ENCODE assay signal across 18 cellular contexts in genomic region chr1:51541313-51542050, GRCh38. TPM values are rescaled to one million over a fixed set of nuclear protein-coding genes. Genes with fewer than 3 reads are reported as not detected.
DNase-seq lines count a peak whose midpoint lies in the region; ATAC-seq and TF ChIP-seq lines count a peak whose summit lies in the region.
"Had no signal": no experiment of that assay in that cellular context is flagged by ENCODE, and none has a peak within 500 bp of the region (broad histone marks: within the 10 kb centered on the region; RNA-seq: fewer than 3 reads in every experiment).

No MANE protein-coding gene starts in this region.

- H3F3A ChIP-seq in PC-9 (ENCODE audit: insufficient read depth, low read depth): peaks cover 35% of the 10 kb centered on the region

- peaks cover 4% of the 10 kb centered on the region for H3K9me3 Mint-ChIP-seq in activated CD4-positive, alpha-beta T cell treated with anti-CD3 and anti-CD28 coated beads, Interleukin-2, amount 10 ng/mL, durations not matched to agents 24 days and 14 days
- H3K9me3 Mint-ChIP-seq: IgD-negative memory B cell had no signal

- H3K9me3 ChIP-seq in PC-9 (ENCODE audit: insufficient read depth, low read depth): peaks cover 5% of the 10 kb centered on the region; the same call in 1 of the 2 replicates
- H3K9me3 ChIP-seq in mammary epithelial cell (replicated peaks; ENCODE audit: insufficient read depth, low read length): peaks cover 2% of the 10 kb centered on the region
- H3K9me3 ChIP-seq: pancreas had no signal

- H3K4me1 Mint-ChIP-seq in activated CD4-positive, alpha-beta T cell treated with anti-CD3 and anti-CD28 coated beads, Interleukin-2, amount 10 ng/mL, durations not matched to agents 24 days and 14 days: peaks cover 29% of the 10 kb centered on the region
- H3K4me1 Mint-ChIP-seq: IgD-negative memory B cell, mesothelial cell of epicardium had no signal

- peak overlapping the region; percentile 0 for H3K4me3 Mint-ChIP-seq in activated CD4-positive, alpha-beta T cell treated with anti-CD3 and anti-CD28 coated beads, Interleukin-2, amount 10 ng/mL, durations not matched to agents 24 days and 14 days
- H3K4me3 Mint-ChIP-seq: IgD-negative memory B cell, mesothelial cell of epicardium had no signal

- WGBS in mammary epithelial cell (ENCODE audit: low coverage, missing lambda C conversion rate): 94% methylated on average over 2 of the region's 2 CpGs

- H3K27me3 ChIP-seq in PC-9 (ENCODE audit: insufficient read depth, low read depth) (no peaks in the 10 kb centered on the region), mammary epithelial cell (ENCODE audit: insufficient read depth, low read length) (no peaks in the 10 kb centered on the region)
- H3K27me3 ChIP-seq: dorsolateral prefrontal cortex, pancreas had no signal

- peak overlapping the region; percentile 71 for H3K27ac ChIP-seq in PC-9
- no peak overlapping the region for H3K27ac ChIP-seq in mammary epithelial cell (ENCODE audit: insufficient read depth, low read depth, low read length)
- H3K27ac ChIP-seq: A549, dorsolateral prefrontal cortex, pancreas had no signal

- H3K4me3 ChIP-seq in PC-9 (no peak overlapping the region), mammary epithelial cell (replicated peaks in 1 of 3; ENCODE audit: insufficient read depth in 1 of 3, low read depth in 2 of 3, low read length in 3 of 3) (no peak overlapping the region), skeletal muscle cell (ENCODE audit: low read depth, low read length) (no peak overlapping the region)
- H3K4me3 ChIP-seq: A549, dorsolateral prefrontal cortex, pancreas had no signal

- no peaks in the 10 kb centered on the region for H3K36me3 Mint-ChIP-seq in activated CD4-positive, alpha-beta T cell treated with anti-CD3 and anti-CD28 coated beads, Interleukin-2, amount 10 ng/mL, durations not matched to agents 24 days and 14 days (ENCODE audit: low read depth)
- H3K36me3 Mint-ChIP-seq: mesothelial cell of epicardium had no signal

- H3K27me3 Mint-ChIP-seq in activated CD4-positive, alpha-beta T cell treated with anti-CD3 and anti-CD28 coated beads, Interleukin-2, amount 10 ng/mL, durations not matched to agents 24 days and 14 days: no peaks in the 10 kb centered on the region
- H3K27me3 Mint-ChIP-seq: IgD-negative memory B cell had no signal

- intact Hi-C loops in activated CD4-positive, alpha-beta T cell treated with anti-CD3 and anti-CD28 coated beads, Interleukin-2, amount 10 ng/mL, durations not matched to agents 24 days and 14 days (cut with micrococcal nuclease): loop anchor here (1.0 kb wide), 2 partner anchors 28 to 36 kb away; no protein-coding TSS in a partner anchor
- intact Hi-C loops in PC-9 (cut with micrococcal nuclease; ENCODE audit: unreplicated experiment): no loop called here
- intact Hi-C loops in mammary epithelial cell (cut with micrococcal nuclease): no loop called here

- H3K4me1 ChIP-seq in PC-9 (replicated peaks; ENCODE audit: insufficient read depth) (peaks cover 56% of the 10 kb centered on the region), mammary epithelial cell (ENCODE audit: insufficient read depth, low read length) (peaks cover 20% of the 10 kb centered on the region)
- H3K4me1 ChIP-seq: A549, pancreas had no signal

- no peak for ATAC-seq in GM18517 (IDR thresholded peaks at IDR 0.05; ENCODE audit: unreplicated experiment)
- ATAC-seq: A549, pancreas, Right ventricle myocardium inferior had no signal

- BruUV-seq in PC-9 (replicated peaks; lab: Mats Ljungman, UMichigan) (no TSS peak), mammary epithelial cell (replicated peaks; lab: Mats Ljungman, UMichigan) (TSS peak; percentile 66)

- H2AFZ ChIP-seq in PC-9 (no peak overlapping the region), mammary epithelial cell (ENCODE audit: low read depth, low read length) (peak overlapping the region; percentile 37)

- H3K79me2 ChIP-seq in PC-9 (ENCODE audit: low read depth) (no peaks in the 10 kb centered on the region), mammary epithelial cell (ENCODE audit: insufficient read depth, low read length) (no peaks in the 10 kb centered on the region)

- no peak for DNase-seq in activated CD4-positive, alpha-beta T cell treated with anti-CD3 and anti-CD28 coated beads, Interleukin-2, amount 10 ng/mL, durations not matched to agents 24 days and 14 days
- DNase-seq in activated CD4-positive, alpha-beta T cell treated with anti-CD3 and anti-CD28 coated beads, Interleukin-2, amount 50 U/mL, for 4 hours: no peak
- peak in 1 of 2 experiments; percentile 83 for DNase-seq in PC-9
- peak; percentile 71 for DNase-seq in mammary epithelial cell
- DNase-seq in skeletal muscle cell (ENCODE audit: low read depth): peak; percentile 18
- no peak for DNase-seq in GOT3 (lab: John Stamatoyannopoulos, UW)
- DNase-seq in NCI-H446 treated with DMSO at 0.1 percent for 48 hours (lab: John Stamatoyannopoulos, UW): no peak
- DNase-seq: aorta, dorsolateral prefrontal cortex, NCI-H1694, NCI-H524, pancreas, trophoblast cell had no signal

- H3K36me3 ChIP-seq in PC-9 (ENCODE audit: low read depth) (no peaks in the 10 kb centered on the region), mammary epithelial cell (ENCODE audit: insufficient read depth, low read length) (no peaks in the 10 kb centered on the region)
- H3K36me3 ChIP-seq: pancreas had no signal

- no peaks in the 10 kb centered on the region for H3K9me2 ChIP-seq in PC-9 (ENCODE audit: insufficient read depth)

- POLR2A ChIA-PET in PC-9 (lab: Charles Lee; ENCODE audit: unreplicated experiment): no interaction called here

- in situ Hi-C loops in mammary epithelial cell (cut with MboI; ENCODE audit: low sequenced_read_pairs in 2 of 2): no loop called here

- H3K27ac Mint-ChIP-seq in activated CD4-positive, alpha-beta T cell treated with anti-CD3 and anti-CD28 coated beads, Interleukin-2, amount 10 ng/mL, durations not matched to agents 24 days and 14 days: peak overlapping the region; percentile 11
- H3K27ac Mint-ChIP-seq: mesothelial cell of epicardium had no signal

- no peaks in the 10 kb centered on the region for H4K20me1 ChIP-seq in PC-9 (ENCODE audit: insufficient read depth)
- no peaks in the 10 kb centered on the region for H4K20me1 ChIP-seq in mammary epithelial cell (ENCODE audit: insufficient read depth, low read length)

- dilution Hi-C loops in mammary epithelial cell (cut with HindIII; ENCODE audit: low sequenced_read_pairs): no loop called here

- peak overlapping the region; percentile 45 for H3K4me2 ChIP-seq in PC-9
- peak overlapping the region; percentile 36 for H3K4me2 ChIP-seq in mammary epithelial cell (ENCODE audit: insufficient read depth, low read depth, low read length)
- H3K4me2 ChIP-seq: A549 had no signal

- H3K9ac ChIP-seq in mammary epithelial cell (ENCODE audit: insufficient read depth, low read length): no peak overlapping the region

- no peak for TF ChIP-seq CTCF in PC-9 (conservative IDR thresholded peaks at IDR 0.05)
- TF ChIP-seq CTCF in mammary epithelial cell (conservative IDR thresholded peaks at IDR 0.05 in 1 of 2, IDR thresholded peaks at IDR 0.05 in 1 of 2; ENCODE audit: extremely low read depth in 1 of 2, insufficient read depth in 1 of 2, low read depth in 1 of 2, low read length in 2 of 2): no peak

- CTCF ChIA-PET in PC-9 (lab: Charles Lee): no interaction called here
- CTCF ChIA-PET in mammary epithelial cell (lab: Charles Lee; ENCODE audit: low non-redundant PET): no interaction called here

RNA-seq across cellular contexts. Expression of gene EPS15, which starts 22.4 kb away (rescaled TPM):
- 55.0 and 62.6 TPM in 2 replicates for total RNA-seq in activated CD4-positive, alpha-beta T cell treated with anti-CD3 and anti-CD28 coated beads, Interleukin-2, amount 10 ng/mL, durations not matched to agents 24 days and 14 days
- total RNA-seq in PC-9 (2021): 60.1 and 61.0 TPM in 2 replicates
- 10 to 100 TPM; 48.0 to 52.3 TPM for total RNA-seq in mammary epithelial cell
- polyA plus RNA-seq in mammary epithelial cell: 23.1 TPM
- polyA minus RNA-seq in mammary epithelial cell: 57.7 TPM

Comparison
In these comparisons a context has a peak if more than half of its experiments do, and no peak if none do; other contexts are left out.
1. DNase-seq: peak in mammary epithelial cell (single experiment) and skeletal muscle cell (single experiment); none in activated CD4-positive, alpha-beta T cell treated with anti-CD3 and anti-CD28 coated beads, Interleukin-2, amount 10 ng/mL, durations not matched to agents 24 days and 14 days (single experiment), activated CD4-positive, alpha-beta T cell treated with anti-CD3 and anti-CD28 coated beads, Interleukin-2, amount 50 U/mL, for 4 hours (0 of 2), GOT3 (single experiment) and NCI-H446 treated with DMSO at 0.1 percent for 48 hours (single experiment).